ENCODE assay signal across 26 cellular contexts in genomic region chr21:43318368-43318767, GRCh38.
DNase-seq lines count a peak whose midpoint lies in the region; FAIRE-seq and TF ChIP-seq lines count a peak whose summit lies in the region.
"Had no signal": no experiment of that assay in that cellular context is flagged by ENCODE, and none has a peak within 500 bp of the region (broad histone marks: within the 10 kb centered on the region; RNA-seq: fewer than 3 reads in every experiment).

No MANE protein-coding gene starts in this region.

- H3K9me3 Mint-ChIP-seq in brain, result peaks cover 7 to 17% (median 16%) of the 10 kb centered on the region in 5 experiments
- H3K9me3 Mint-ChIP-seq in neural progenitor cell, result peaks cover 17% of the 10 kb centered on the region

- H3K4me1 ChIP-seq in BLaER1 (peaks cover 76% of the 10 kb centered on the region), OCI-LY3 (ENCODE audit: low read length) (peaks cover 22% of the 10 kb centered on the region), neural progenitor cell (no peaks in the 10 kb centered on the region)

- no peak overlapping the region for H3K4me3 Mint-ChIP-seq in brain
- peak overlapping the region; percentile 62 for H3K4me3 Mint-ChIP-seq in neural progenitor cell
- H3K4me3 Mint-ChIP-seq: CD8-positive, alpha-beta T cell; H9; HFFc6 had no signal

- H3K36me3 ChIP-seq in BLaER1 (no peaks in the 10 kb centered on the region), OCI-LY3 (replicated peaks; ENCODE audit: low read depth, low read length) (no peaks in the 10 kb centered on the region), neural progenitor cell (no peaks in the 10 kb centered on the region)
- H3K36me3 ChIP-seq: SJCRH30 had no signal

- H3K79me2 ChIP-seq in OCI-LY3 (ENCODE audit: low read length) (no peaks in the 10 kb centered on the region), neural progenitor cell (ENCODE audit: low read depth) (no peaks in the 10 kb centered on the region)

- H3K27me3 ChIP-seq in BLaER1, result no peaks in the 10 kb centered on the region
- no peaks in the 10 kb centered on the region; the same call in 1 of the 2 replicates for H3K27me3 ChIP-seq in OCI-LY3 (ENCODE audit: low read depth, low read length)
- H3K27me3 ChIP-seq in neural progenitor cell, result no peaks in the 10 kb centered on the region
- H3K27me3 ChIP-seq: SJCRH30 had no signal

- H3K27ac Mint-ChIP-seq in brain (peak overlapping the region in 3 of 5 experiments; percentile 57 to 99 (median 99)), neural progenitor cell (no peak overlapping the region)
- H3K27ac Mint-ChIP-seq: CD8-positive, alpha-beta T cell; H9 had no signal

- H3K9ac ChIP-seq in BLaER1 (no peak overlapping the region), OCI-LY3 (ENCODE audit: low read length) (no peak overlapping the region), neural progenitor cell (no peak overlapping the region)
- H3K9ac ChIP-seq: KMS-11 had no signal

- H3K4me2 ChIP-seq in BLaER1 (peak overlapping the region; percentile 84), OCI-LY3 (ENCODE audit: low read length) (peak overlapping the region; percentile 43), neural progenitor cell (no peak overlapping the region)
- H3K4me2 ChIP-seq: KMS-11 had no signal

- H2AFZ ChIP-seq in OCI-LY3 (ENCODE audit: low read depth, low read length) (no peak overlapping the region), neural progenitor cell (replicated peaks) (no peak overlapping the region)

- H3K4me1 Mint-ChIP-seq in brain (peaks cover 53% of the 10 kb centered on the region), neural progenitor cell (peaks cover 19% of the 10 kb centered on the region)

- H4K20me1 ChIP-seq in BLaER1, result 0 out of 2 replicates have a peak, but pooled peaks cover 9% of the 10 kb centered on the region
- H4K20me1 ChIP-seq in OCI-LY3 (ENCODE audit: insufficient read depth, low read length), result no peaks in the 10 kb centered on the region
- H4K20me1 ChIP-seq in neural progenitor cell (ENCODE audit: low read depth), result no peaks in the 10 kb centered on the region

- H3K36me3 Mint-ChIP-seq in brain, result no peaks in the 10 kb centered on the region
- H3K36me3 Mint-ChIP-seq in neural progenitor cell, result peaks cover 4% of the 10 kb centered on the region
- H3K36me3 Mint-ChIP-seq: CD8-positive, alpha-beta T cell had no signal

- TF ChIP-seq CTCF in OCI-LY3 (IDR thresholded peaks at IDR 0.05; ENCODE audit: low read depth, low read length) (no peak), brain (conservative IDR thresholded peaks at IDR 0.05) (no peak), neural progenitor cell (IDR thresholded peaks at IDR 0.05) (no peak)

- H3K9me3 ChIP-seq in BLaER1, result peaks cover 16% of the 10 kb centered on the region; the same call in 1 of the 2 replicates
- H3K9me3 ChIP-seq in OCI-LY3 (ENCODE audit: insufficient read depth, low read length), result peaks cover 5% of the 10 kb centered on the region; the same call in 1 of the 2 replicates
- no peaks in the 10 kb centered on the region for H3K9me3 ChIP-seq in neural progenitor cell (ENCODE audit: low read depth)
- H3K9me3 ChIP-seq: SJCRH30 had no signal

- no peaks in the 10 kb centered on the region for H3F3A ChIP-seq in neural progenitor cell (ENCODE audit: low read depth)

- H3K27ac ChIP-seq in BLaER1 (no peak overlapping the region), OCI-LY3 (ENCODE audit: low read length) (no peak overlapping the region), neural progenitor cell (no peak overlapping the region)
- H3K27ac ChIP-seq: KMS-11, SJCRH30 had no signal

- H3K27me3 Mint-ChIP-seq in brain (peaks cover 3% of the 10 kb centered on the region), neural progenitor cell (ENCODE audit: insufficient read depth, low read depth) (peaks cover 25% of the 10 kb centered on the region)

- no peak for DNase-seq in neural progenitor cell (ENCODE audit: low spot score)
- DNase-seq in AG08396 (ENCODE audit: low spot score), result no peak
- DNase-seq in urothelium cell line (ENCODE audit: low spot score), result no peak
- no peak for DNase-seq in AG08395 (ENCODE audit: low spot score)
- DNase-seq: 8988T; ACHN; C1 segment of cervical spinal cord; Caco-2; CD8-positive, alpha-beta T cell; GDM1; H9; HFFc6; NCI-H1048; NCI-H1417 treated with DMSO at 0.1 percent for 48 hours; NCI-H1694 treated with DMSO at 0.1 percent for 48 hours; NCI-H2081; NCI-H226; NCI-H510A; OCI-M1 had no signal

- H3K4me3 ChIP-seq in BLaER1 (no peak overlapping the region), OCI-LY3 (ENCODE audit: low read length) (peak overlapping the region; percentile 14; the same call in 1 of the 2 replicates), neural progenitor cell (no peak overlapping the region)
- H3K4me3 ChIP-seq: GM12878 had no signal

- no peak for FAIRE-seq in urothelium cell line (lab: Jason Lieb, UNC)
- FAIRE-seq: GM12878, RCC 7860 had no signal
